9 cellular contexts compared by ENCODE assay signal in genomic region chr11:112073941-112074811, GRCh38. TPM values are rescaled to one million over a fixed set of nuclear protein-coding genes. Genes with fewer than 3 reads are reported as not detected.
DNase-seq lines count a peak whose midpoint lies in the region; ATAC-seq, FAIRE-seq and TF ChIP-seq lines count a peak whose summit lies in the region.
"Had no signal": no experiment of that assay in that cellular context is flagged by ENCODE, and none has a peak within 500 bp of the region (broad histone marks: within the 10 kb centered on the region; RNA-seq: fewer than 3 reads in every experiment).

NKAPD1 (plus strand) TSS chr11:112074299; CDS start chr11:112075575, 1,276 bp downstream.
PIH1D2 (minus strand) TSS chr11:112074017; CDS start chr11:112073174, 843 bp downstream.

- peak; percentile 64 for TF ChIP-seq POLR2A in GM18951 (IDR thresholded peaks at IDR 0.05; ENCODE audit: extremely low read depth, insufficient read depth, insufficient read length)

- H3K9ac ChIP-seq in kidney (ENCODE audit: low read length in 2 of 2): peak within 1 kb of the TSS; percentile 95 to 96

- FAIRE-seq in kidney (lab: Jason Lieb, UNC): no peak

- DNase-seq in AG09309 (ENCODE audit: low read depth) (peak; percentile 60), NCI-H345 treated with DMSO at 0.1 percent for 48 hours (lab: John Stamatoyannopoulos, UW; ENCODE audit: unreplicated experiment) (peak; percentile 93), cerebellar nuclear complex (lab: John Stamatoyannopoulos, UW) (peak; percentile 9 to 77), kidney (peak; percentile 86)
- peak; percentile 83 for DNase-seq in stimulated activated CD4-positive, alpha-beta T cell treated with anti-CD3 and anti-CD28 coated beads, Interleukin-15, amount 100 ng/mL, for 24 hours

- TF ChIP-seq CTCF in AG09309 (IDR thresholded peaks at IDR 0.05; ENCODE audit: control insufficient read depth, insufficient read depth, low read depth, low read length, missing control alignments): peak; percentile 14
- TF ChIP-seq CTCF in kidney (IDR thresholded peaks at IDR 0.05; ENCODE audit: borderline replicate concordance, extremely low read depth, insufficient read depth): no peak

- peak within 1 kb of the TSS; percentile 84 for H3K27ac ChIP-seq in kidney (ENCODE audit: low read depth in 2 of 2, low read length in 2 of 2)

- intact Hi-C loops in kidney (cut with DNase I): no loop called here

- peak within 1 kb of the TSS; percentile 84 for H3K4me3 ChIP-seq in AG09309 (ENCODE audit: control insufficient read depth, low read depth, low read length)
- H3K4me3 ChIP-seq in kidney (ENCODE audit: low read length in 2 of 2): peak within 1 kb of the TSS; percentile 97 to 98

- peaks cover 3 to 6% of the 10 kb centered on the region in 2 donors for H3K4me1 ChIP-seq in kidney (ENCODE audit: control insufficient read depth in 1 of 2, insufficient read depth in 1 of 2, low read depth in 1 of 2, low read length in 2 of 2)

- in situ Hi-C loops in GM18951 (cut with MboI; ENCODE audit: low sequenced_read_pairs, unreplicated experiment): no loop called here

- ATAC-seq in HG03196 (IDR thresholded peaks at IDR 0.05; ENCODE audit: unreplicated experiment): peak; percentile 74
- peak; percentile 89 to 90 for ATAC-seq in activated CD4-positive, CD25-positive, alpha-beta regulatory T cell treated with anti-CD3 and anti-CD28 coated beads, Interleukin-2, amount 50 U/mL, for 24 hours

- peaks cover 17 to 24% of the 10 kb centered on the region in 2 donors for H3K36me3 ChIP-seq in kidney (ENCODE audit: control insufficient read depth in 1 of 2, insufficient read depth in 2 of 2, low read length in 2 of 2)

- H3K9me3 ChIP-seq in kidney (ENCODE audit: control insufficient read depth in 1 of 2, low read length in 2 of 2): no peaks in the 10 kb centered on the region

RNA-seq across cellular contexts. Expression of gene NKAPD1, which starts in this region (rescaled TPM):
- 21.5 TPM for total RNA-seq in kidney
- polyA plus RNA-seq in kidney (ENCODE audit: insufficient read depth, low read depth, low replicate concordance): 14.3 TPM

RNA-seq across cellular contexts. Expression of gene PIH1D2, which starts in this region (rescaled TPM):
- total RNA-seq in kidney: 7.5 TPM
- 6.6 TPM for polyA plus RNA-seq in kidney (ENCODE audit: insufficient read depth, low read depth, low replicate concordance)
- total RNA-seq: T-helper 1 cell treated with Interleukin-12 subunit alpha and Interleukin-12 subunit beta and Interleukin-4 antibody, amounts not matched to agents 30 ng/mL and 1 ng/mL, for 36 hours had no signal

Comparison
In these comparisons a context has a peak if more than half of its experiments do, and no peak if none do; other contexts are left out.
1. Peak in every context shown above with its lines: DNase-seq, ATAC-seq, H3K4me3 ChIP-seq and H3K27ac ChIP-seq.
2. DNase-seq: peak in every context shown above with its lines; median percentile 93 in NCI-H345 treated with DMSO at 0.1 percent for 48 hours; 86 in kidney; 83 in stimulated activated CD4-positive, alpha-beta T cell treated with anti-CD3 and anti-CD28 coated beads, Interleukin-15, amount 100 ng/mL, for 24 hours; 60 in AG09309; 43 in cerebellar nuclear complex.